Comparison of ENCODE assay signal across 2 cellular contexts in the genomic region with DNA sequence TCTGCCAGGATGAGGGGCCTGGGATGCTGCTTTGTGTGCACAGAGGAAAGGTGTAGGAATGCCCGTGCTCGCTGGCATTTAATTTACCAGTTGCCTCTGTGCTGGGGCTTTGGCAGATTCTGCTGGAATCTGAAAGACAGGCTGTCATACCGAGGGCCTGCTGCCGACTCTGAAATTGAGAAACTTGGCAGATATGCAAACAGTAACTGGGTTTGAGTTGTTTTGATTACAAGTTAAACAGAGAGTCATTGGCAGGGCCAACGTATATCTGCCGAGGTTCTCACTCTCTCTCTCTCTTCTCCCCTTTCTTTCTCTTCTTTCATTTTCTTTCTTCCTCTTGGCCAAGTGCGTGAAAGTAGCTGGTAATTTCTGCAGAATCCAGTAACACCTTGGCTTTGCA.
A peak's percentile ranks its signal among the peaks of the same experiment; 100 is the strongest.
TF ChIP-seq lines count a peak whose summit lies in the region.

No MANE protein-coding gene starts in this region.

TF ChIP-seq in GM12878, 131 proteins besides CTCF, POLR2A, EP300 and RAD21 (continued from another document):
- no peak for TF ChIP-seq ESRRA (IDR thresholded peaks at IDR 0.05; ENCODE audit: low read length)

TF ChIP-seq in neural cell, 6 proteins besides CTCF, POLR2A, EP300 and RAD21 (continued from another document):
- TF ChIP-seq TAF1 (IDR thresholded peaks at IDR 0.05; ENCODE audit: low read depth): no peak
- TF ChIP-seq SMC3 (conservative IDR thresholded peaks at IDR 0.05; ENCODE audit: poor library complexity): peak; percentile 15
- TF ChIP-seq, protein P1, sequence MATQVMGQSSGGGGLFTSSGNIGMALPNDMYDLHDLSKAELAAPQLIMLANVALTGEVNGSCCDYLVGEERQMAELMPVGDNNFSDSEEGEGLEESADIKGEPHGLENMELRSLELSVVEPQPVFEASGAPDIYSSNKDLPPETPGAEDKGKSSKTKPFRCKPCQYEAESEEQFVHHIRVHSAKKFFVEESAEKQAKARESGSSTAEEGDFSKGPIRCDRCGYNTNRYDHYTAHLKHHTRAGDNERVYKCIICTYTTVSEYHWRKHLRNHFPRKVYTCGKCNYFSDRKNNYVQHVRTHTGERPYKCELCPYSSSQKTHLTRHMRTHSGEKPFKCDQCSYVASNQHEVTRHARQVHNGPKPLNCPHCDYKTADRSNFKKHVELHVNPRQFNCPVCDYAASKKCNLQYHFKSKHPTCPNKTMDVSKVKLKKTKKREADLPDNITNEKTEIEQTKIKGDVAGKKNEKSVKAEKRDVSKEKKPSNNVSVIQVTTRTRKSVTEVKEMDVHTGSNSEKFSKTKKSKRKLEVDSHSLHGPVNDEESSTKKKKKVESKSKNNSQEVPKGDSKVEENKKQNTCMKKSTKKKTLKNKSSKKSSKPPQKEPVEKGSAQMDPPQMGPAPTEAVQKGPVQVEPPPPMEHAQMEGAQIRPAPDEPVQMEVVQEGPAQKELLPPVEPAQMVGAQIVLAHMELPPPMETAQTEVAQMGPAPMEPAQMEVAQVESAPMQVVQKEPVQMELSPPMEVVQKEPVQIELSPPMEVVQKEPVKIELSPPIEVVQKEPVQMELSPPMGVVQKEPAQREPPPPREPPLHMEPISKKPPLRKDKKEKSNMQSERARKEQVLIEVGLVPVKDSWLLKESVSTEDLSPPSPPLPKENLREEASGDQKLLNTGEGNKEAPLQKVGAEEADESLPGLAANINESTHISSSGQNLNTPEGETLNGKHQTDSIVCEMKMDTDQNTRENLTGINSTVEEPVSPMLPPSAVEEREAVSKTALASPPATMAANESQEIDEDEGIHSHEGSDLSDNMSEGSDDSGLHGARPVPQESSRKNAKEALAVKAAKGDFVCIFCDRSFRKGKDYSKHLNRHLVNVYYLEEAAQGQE (IDR thresholded peaks at IDR 0.05; ENCODE audit: borderline replicate concordance): no peak
